ENCODE assay signal across 1 cellular context in genomic region chr19:45405435-45406164, GRCh38.
TF ChIP-seq lines count a peak whose summit lies in the region.

No MANE protein-coding gene starts in this region.

TF ChIP-seq in HepG2, 621 proteins besides CTCF, POLR2A, EP300 and RAD21 (continued from another document and continues in another):
- no peak for TF ChIP-seq ZNF770 (CRISPR knock-in tag; IDR thresholded peaks at IDR 0.05)
- peak in 1 of 2 experiments; percentile 7; a peak in 1 of 4 replicates for TF ChIP-seq HMGXB4 (CRISPR knock-in tag; IDR thresholded peaks at IDR 0.05; ENCODE audit: borderline replicate concordance in 1 of 2, low read depth in 1 of 2)
- TF ChIP-seq ZNF678 (CRISPR knock-in tag; IDR thresholded peaks at IDR 0.05): no peak
- no peak for TF ChIP-seq CHCHD3 (CRISPR knock-in tag; IDR thresholded peaks at IDR 0.05)
- no peak for TF ChIP-seq ZNF597 (CRISPR knock-in tag; IDR thresholded peaks at IDR 0.05)
- no peak for TF ChIP-seq ATAD3A (CRISPR knock-in tag; IDR thresholded peaks at IDR 0.05)
- TF ChIP-seq ZNF761 (CRISPR knock-in tag; conservative IDR thresholded peaks at IDR 0.05): no peak
- 0 out of 2 replicates have a peak, but pooled peaks have one; percentile 9 for TF ChIP-seq CCDC6 (CRISPR knock-in tag; IDR thresholded peaks at IDR 0.05)
- no peak for TF ChIP-seq SAFB2 (CRISPR knock-in tag; IDR thresholded peaks at IDR 0.05; ENCODE audit: borderline replicate concordance, low read depth)
- TF ChIP-seq ZBTB10 (CRISPR knock-in tag; IDR thresholded peaks at IDR 0.05; ENCODE audit: borderline replicate concordance): no peak
- TF ChIP-seq, protein P1, sequence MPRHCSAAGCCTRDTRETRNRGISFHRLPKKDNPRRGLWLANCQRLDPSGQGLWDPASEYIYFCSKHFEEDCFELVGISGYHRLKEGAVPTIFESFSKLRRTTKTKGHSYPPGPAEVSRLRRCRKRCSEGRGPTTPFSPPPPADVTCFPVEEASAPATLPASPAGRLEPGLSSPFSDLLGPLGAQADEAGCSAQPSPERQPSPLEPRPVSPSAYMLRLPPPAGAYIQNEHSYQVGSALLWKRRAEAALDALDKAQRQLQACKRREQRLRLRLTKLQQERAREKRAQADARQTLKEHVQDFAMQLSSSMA (CRISPR knock-in tag; IDR thresholded peaks at IDR 0.05): no peak
- no peak; the same call in 1 of the 2 replicates for TF ChIP-seq HOXA9 (CRISPR knock-in tag; IDR thresholded peaks at IDR 0.05; ENCODE audit: borderline replicate concordance)
- TF ChIP-seq SATB2 (CRISPR knock-in tag; IDR thresholded peaks at IDR 0.05): no peak
- TF ChIP-seq ZNF484 (CRISPR knock-in tag; IDR thresholded peaks at IDR 0.05; ENCODE audit: borderline replicate concordance, low read depth): no peak
- TF ChIP-seq PBX2 (CRISPR knock-in tag; IDR thresholded peaks at IDR 0.05): no peak
- peak; percentile 92 for TF ChIP-seq NR2C2 (CRISPR knock-in tag; IDR thresholded peaks at IDR 0.05; ENCODE audit: borderline replicate concordance)
- no peak for TF ChIP-seq MTF2 (CRISPR knock-in tag; IDR thresholded peaks at IDR 0.05; ENCODE audit: borderline replicate concordance)
- no peak for TF ChIP-seq BRF2 (CRISPR knock-in tag; IDR thresholded peaks at IDR 0.05)
- no peak for TF ChIP-seq ZNF616 (CRISPR knock-in tag; IDR thresholded peaks at IDR 0.05; ENCODE audit: low read depth)
- TF ChIP-seq ZKSCAN1 (IDR thresholded peaks at IDR 0.05; ENCODE audit: low read length): no peak
- TF ChIP-seq E2F2 (CRISPR knock-in tag; IDR thresholded peaks at IDR 0.05; ENCODE audit: borderline replicate concordance): no peak
- peak; percentile 93 for TF ChIP-seq SUZ12 (IDR thresholded peaks at IDR 0.05; ENCODE audit: low read depth, low read length)
- TF ChIP-seq ZNF260 (CRISPR knock-in tag; IDR thresholded peaks at IDR 0.05; ENCODE audit: borderline replicate concordance, low read depth): no peak
- TF ChIP-seq BRD4 (CRISPR knock-in tag; IDR thresholded peaks at IDR 0.05): no peak
- no peak for TF ChIP-seq ZNF674 (CRISPR knock-in tag; IDR thresholded peaks at IDR 0.05; ENCODE audit: low read depth)
- no peak for TF ChIP-seq ZNF275 (CRISPR knock-in tag; IDR thresholded peaks at IDR 0.05; ENCODE audit: borderline replicate concordance)
- TF ChIP-seq NR3C1 (CRISPR knock-in tag; IDR thresholded peaks at IDR 0.05): no peak
- no peak; the same call in 1 of the 2 replicates for TF ChIP-seq ZNF180 (CRISPR knock-in tag; IDR thresholded peaks at IDR 0.05; ENCODE audit: borderline replicate concordance, low read depth)
- no peak for TF ChIP-seq ZBTB49 (CRISPR knock-in tag; IDR thresholded peaks at IDR 0.05; ENCODE audit: borderline replicate concordance)
- no peak for TF ChIP-seq SP1 (IDR thresholded peaks at IDR 0.05)
- peak; percentile 23; the same call in 1 of the 2 replicates for TF ChIP-seq SP1 (CRISPR knock-in tag; IDR thresholded peaks at IDR 0.05)
- no peak for TF ChIP-seq SETDB1 (CRISPR knock-in tag; IDR thresholded peaks at IDR 0.05; ENCODE audit: borderline replicate concordance)
- TF ChIP-seq ZNF670 (CRISPR knock-in tag; IDR thresholded peaks at IDR 0.05; ENCODE audit: borderline replicate concordance): no peak; the same call in 1 of the 2 replicates
- no peak; the same call in 1 of the 2 replicates for TF ChIP-seq NRL (CRISPR knock-in tag; IDR thresholded peaks at IDR 0.05; ENCODE audit: borderline replicate concordance)
- TF ChIP-seq, protein P2, sequence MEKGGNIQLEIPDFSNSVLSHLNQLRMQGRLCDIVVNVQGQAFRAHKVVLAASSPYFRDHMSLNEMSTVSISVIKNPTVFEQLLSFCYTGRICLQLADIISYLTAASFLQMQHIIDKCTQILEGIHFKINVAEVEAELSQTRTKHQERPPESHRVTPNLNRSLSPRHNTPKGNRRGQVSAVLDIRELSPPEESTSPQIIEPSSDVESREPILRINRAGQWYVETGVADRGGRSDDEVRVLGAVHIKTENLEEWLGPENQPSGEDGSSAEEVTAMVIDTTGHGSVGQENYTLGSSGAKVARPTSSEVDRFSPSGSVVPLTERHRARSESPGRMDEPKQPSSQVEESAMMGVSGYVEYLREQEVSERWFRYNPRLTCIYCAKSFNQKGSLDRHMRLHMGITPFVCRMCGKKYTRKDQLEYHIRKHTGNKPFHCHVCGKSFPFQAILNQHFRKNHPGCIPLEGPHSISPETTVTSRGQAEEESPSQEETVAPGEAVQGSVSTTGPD (CRISPR knock-in tag; IDR thresholded peaks at IDR 0.05): no peak
